ENCODE assay signal across 19 cellular contexts in the genomic region with DNA sequence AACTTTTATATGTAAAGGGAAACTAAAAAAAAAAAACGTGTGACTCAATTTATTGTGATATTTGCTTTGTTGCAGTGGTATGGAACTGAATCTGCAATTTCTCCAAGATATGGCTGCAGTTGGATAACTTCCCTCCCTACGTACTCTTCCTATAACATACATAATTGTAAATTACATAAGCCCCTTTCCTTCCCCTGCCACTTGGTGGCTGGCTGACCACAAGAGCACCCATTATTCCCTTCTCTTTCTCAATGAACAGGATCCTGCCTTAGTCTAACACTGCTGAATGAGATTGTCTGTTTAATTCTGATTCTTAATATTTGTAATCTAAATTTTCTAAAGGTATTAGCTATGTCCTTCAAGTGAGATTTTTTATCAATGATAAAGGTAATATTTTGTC. TPM values are rescaled to one million over a fixed set of nuclear protein-coding genes. Genes with fewer than 3 reads are reported as not detected.
A peak's percentile ranks its signal among the peaks of the same experiment; 100 is the strongest.
DNase-seq lines count a peak whose midpoint lies in the region; ATAC-seq and TF ChIP-seq lines count a peak whose summit lies in the region.
"Had no signal": no experiment of that assay in that cellular context is flagged by ENCODE, and none has a peak within 500 bp of the region (broad histone marks: within the 10 kb centered on the region; RNA-seq: fewer than 3 reads in every experiment).

No MANE protein-coding gene starts in this region.

- no peak overlapping the region for H3K4me3 ChIP-seq in naive thymus-derived CD4-positive, alpha-beta T cell (ENCODE audit: low read length)
- no peak overlapping the region for H3K4me3 ChIP-seq in tibial artery
- H3K4me3 ChIP-seq: psoas muscle, thyroid gland had no signal

- no peak for TF ChIP-seq CTCF in tibial artery (IDR thresholded peaks at IDR 0.05)

- intact Hi-C loops in naive thymus-derived CD4-positive, alpha-beta T cell (cut with micrococcal nuclease) = no loop called here
- intact Hi-C loops in sciatic nerve (cut with DNase I) = no loop called here
- intact Hi-C loops in tibial artery (cut with DNase I; ENCODE audit: low total_unique reads) = loop anchor here (10.0 kb wide), 2 partner anchors 57 to 63 kb away; a partner anchor contains a TSS

- peaks cover 0 to 10% (median 4%) of the 10 kb centered on the region in 11 donors for H3K9me3 Mint-ChIP-seq in naive thymus-derived CD4-positive, alpha-beta T cell
- H3K9me3 Mint-ChIP-seq: stimulated activated effector memory CD8-positive, alpha-beta T cell treated with anti-CD3 and anti-CD28 coated beads, Interleukin-12 subunit alpha, Interleukin-12 subunit beta, amount 100 ng/mL, for 72 hours; T-helper 1 cell treated with Interleukin-12 subunit alpha and Interleukin-12 subunit beta and Interleukin-4 antibody, amounts not matched to agents 30 μg/mL and 1 μg/mL, for 36 hours had no signal

- peaks cover 0 to 4% (median 0%) of the 10 kb centered on the region in 5 donors for H3K36me3 Mint-ChIP-seq in naive thymus-derived CD4-positive, alpha-beta T cell
- H3K36me3 Mint-ChIP-seq: CD4-positive, CD25-positive, alpha-beta regulatory T cell had no signal

- no peaks in the 10 kb centered on the region for H3K4me1 Mint-ChIP-seq in naive thymus-derived CD4-positive, alpha-beta T cell
- H3K4me1 Mint-ChIP-seq: CD4-positive, CD25-positive, alpha-beta regulatory T cell had no signal

- no peaks in the 10 kb centered on the region for H3K27me3 ChIP-seq in naive thymus-derived CD4-positive, alpha-beta T cell (ENCODE audit: control insufficient read depth in 2 of 2, insufficient read depth in 2 of 2, low read length in 2 of 2)
- peaks cover 0 to 7% of the 10 kb centered on the region in 2 donors for H3K27me3 ChIP-seq in tibial artery
- H3K27me3 ChIP-seq: thyroid gland had no signal

- no peak overlapping the region for H3K4me3 Mint-ChIP-seq in naive thymus-derived CD4-positive, alpha-beta T cell
- H3K4me3 Mint-ChIP-seq: CD4-positive, CD25-positive, alpha-beta regulatory T cell; stimulated activated effector memory CD8-positive, alpha-beta T cell treated with anti-CD3 and anti-CD28 coated beads, Interleukin-12 subunit alpha, Interleukin-12 subunit beta, amount 100 ng/mL, for 72 hours; T-helper 1 cell treated with Interleukin-12 subunit alpha and Interleukin-12 subunit beta and Interleukin-4 antibody, amounts not matched to agents 30 μg/mL and 1 μg/mL, for 36 hours had no signal

- H3K36me3 ChIP-seq in naive thymus-derived CD4-positive, alpha-beta T cell (ENCODE audit: control insufficient read depth in 2 of 3, insufficient read depth in 3 of 3, low read length in 3 of 3) = no peaks in the 10 kb centered on the region
- no peaks in the 10 kb centered on the region for H3K36me3 ChIP-seq in tibial artery
- H3K36me3 ChIP-seq: thyroid gland had no signal

- peaks cover 0 to 20% of the 10 kb centered on the region in 2 donors for H3K4me1 ChIP-seq in naive thymus-derived CD4-positive, alpha-beta T cell (ENCODE audit: control insufficient read depth in 2 of 2, insufficient read depth in 2 of 2, low read length in 2 of 2)
- H3K4me1 ChIP-seq in tibial artery = no peaks in the 10 kb centered on the region
- H3K4me1 ChIP-seq: psoas muscle had no signal

- peak; percentile 41 for ATAC-seq in naive thymus-derived CD4-positive, alpha-beta T cell
- no peak for ATAC-seq in GM21390 (IDR thresholded peaks at IDR 0.05; ENCODE audit: unreplicated experiment)
- ATAC-seq in sciatic nerve = no peak
- ATAC-seq: psoas muscle; stimulated activated effector memory CD8-positive, alpha-beta T cell treated with anti-CD3 and anti-CD28 coated beads, Interleukin-12 subunit alpha, Interleukin-12 subunit beta, amount 100 ng/mL, for 72 hours had no signal

- POLR2A ChIA-PET in naive thymus-derived CD4-positive, alpha-beta T cell (lab: Charles Lee) = no interaction called here

- CTCF ChIA-PET in naive thymus-derived CD4-positive, alpha-beta T cell (lab: Charles Lee) = no interaction called here

- H3K27me3 Mint-ChIP-seq in naive thymus-derived CD4-positive, alpha-beta T cell = peaks cover 0 to 53% (median 26%) of the 10 kb centered on the region in 5 donors

- in situ Hi-C loops in SK-MEL-5 (cut with HindIII; ENCODE audit: low pct_unique_long_range_greater_than_20kb, low sequenced_read_pairs) = no loop called here

- DNase-seq in GF-D8 (lab: John Stamatoyannopoulos, UW) (peak; percentile 16), Kasumi-1 (lab: John Stamatoyannopoulos, UW) (peak; percentile 98 to 99), SK-MEL-5 (ENCODE audit: low read depth, low spot score) (peak; percentile 50), sciatic nerve (ENCODE audit: low spot score) (no peak), tibial artery (no peak)
- DNase-seq in naive thymus-derived CD4-positive, alpha-beta T cell = no peak
- DNase-seq: activated naive CD4-positive, alpha-beta T cell treated with Interleukin-2 at 50 U/mL for 16 hours; CD4-positive, CD25-positive, alpha-beta regulatory T cell; DMS79 treated with DMSO at 0.1 percent for 48 hours; NCI-H1694 treated with DMSO at 0.1 percent for 48 hours; NCI-H446 treated with DMSO at 0.1 percent for 48 hours; psoas muscle; thyroid gland had no signal

- no peak overlapping the region for H3K27ac ChIP-seq in naive thymus-derived CD4-positive, alpha-beta T cell (ENCODE audit: low read depth, low read length)
- H3K27ac ChIP-seq in tibial artery = no peak overlapping the region
- H3K27ac ChIP-seq: KMS-11, psoas muscle, thyroid gland had no signal

- H3K27ac Mint-ChIP-seq in naive thymus-derived CD4-positive, alpha-beta T cell = no peak overlapping the region
- H3K27ac Mint-ChIP-seq: CD4-positive, CD25-positive, alpha-beta regulatory T cell; stimulated activated effector memory CD8-positive, alpha-beta T cell treated with anti-CD3 and anti-CD28 coated beads, Interleukin-12 subunit alpha, Interleukin-12 subunit beta, amount 100 ng/mL, for 72 hours; T-helper 1 cell treated with Interleukin-12 subunit alpha and Interleukin-12 subunit beta and Interleukin-4 antibody, amounts not matched to agents 30 μg/mL and 1 μg/mL, for 36 hours had no signal

- H3K9me3 ChIP-seq in naive thymus-derived CD4-positive, alpha-beta T cell (ENCODE audit: control insufficient read depth in 2 of 3, low read length in 3 of 3) = no peaks in the 10 kb centered on the region
- no peaks in the 10 kb centered on the region for H3K9me3 ChIP-seq in tibial artery
- H3K9me3 ChIP-seq: psoas muscle, thyroid gland had no signal

RNA-seq across cellular contexts. Expression of a gene that starts 27.8 kb away (rescaled TPM):
- not detected in 2 replicates for total RNA-seq in SK-MEL-5 (2014; rRNA removed; shearing (Covaris generic))
- polyA plus RNA-seq in SK-MEL-5 (2015; cell fraction: cytosol; rRNA removed) = not detected in 2 replicates
- not detected in 2 replicates for polyA plus RNA-seq in SK-MEL-5 (2015; cell fraction: nucleus; rRNA removed)
- total RNA-seq in naive thymus-derived CD4-positive, alpha-beta T cell = 10 to 100 TPM in 3 of 5 experiments, 1 to 10 TPM in 2; 1.6 to 35.6 (median 12.8) TPM
- polyA plus RNA-seq in naive thymus-derived CD4-positive, alpha-beta T cell = under 1 TPM; 0.74 to 0.96 TPM
- total RNA-seq in sciatic nerve = 39.5 TPM
- total RNA-seq: RPMI7951 had no signal

RNA-seq across cellular contexts. Expression of a gene that starts 41.5 kb away (rescaled TPM):
- total RNA-seq in SK-MEL-5 (2014; rRNA removed; shearing (Covaris generic)) = 0.26 TPM in 1 of 2 replicates, not detected in the other
- not detected in 2 replicates for polyA plus RNA-seq in SK-MEL-5 (2015; cell fraction: cytosol; rRNA removed)
- not detected in 2 replicates for polyA plus RNA-seq in SK-MEL-5 (2015; cell fraction: nucleus; rRNA removed)
- total RNA-seq in naive thymus-derived CD4-positive, alpha-beta T cell = 10 to 100 TPM in 3 of 5 experiments, 1 to 10 TPM in 2; 1.6 to 72.5 (median 44.0) TPM
- polyA plus RNA-seq in naive thymus-derived CD4-positive, alpha-beta T cell = not detected
- 39.9 TPM for total RNA-seq in sciatic nerve
- total RNA-seq: CD4-positive, CD25-positive, alpha-beta regulatory T cell had no signal

RNA-seq across cellular contexts. Expression of a gene that starts 45.0 kb away (rescaled TPM):
- 0.74 TPM in 1 of 2 replicates, not detected in the other for total RNA-seq in SK-MEL-5 (2014; rRNA removed; shearing (Covaris generic))
- polyA plus RNA-seq in SK-MEL-5 (2015; cell fraction: cytosol; rRNA removed) = not detected in 2 replicates
- polyA plus RNA-seq in SK-MEL-5 (2015; cell fraction: nucleus; rRNA removed) = 11.0 and 13.3 TPM in 2 replicates
- total RNA-seq in naive thymus-derived CD4-positive, alpha-beta T cell = 10 to 100 TPM in 2 of 5 experiments, 1 to 10 TPM in 3; 4.0 to 13.3 (median 9.7) TPM
- not detected for polyA plus RNA-seq in naive thymus-derived CD4-positive, alpha-beta T cell
- total RNA-seq in sciatic nerve = 8.9 TPM
- total RNA-seq: epithelial cell of proximal tubule, RPMI7951 had no signal
- polyA plus RNA-seq: CD4-positive, CD25-positive, alpha-beta regulatory T cell had no signal

Comparison
In these comparisons a context has a peak if more than half of its experiments do, and no peak if none do; other contexts are left out.
1. DNase-seq: peak in GF-D8 (single experiment), Kasumi-1 (2 of 2) and SK-MEL-5 (single experiment); none in naive thymus-derived CD4-positive, alpha-beta T cell (0 of 9), sciatic nerve (single experiment) and tibial artery (0 of 2).